18 cellular contexts compared by ENCODE assay signal in the genomic region with DNA sequence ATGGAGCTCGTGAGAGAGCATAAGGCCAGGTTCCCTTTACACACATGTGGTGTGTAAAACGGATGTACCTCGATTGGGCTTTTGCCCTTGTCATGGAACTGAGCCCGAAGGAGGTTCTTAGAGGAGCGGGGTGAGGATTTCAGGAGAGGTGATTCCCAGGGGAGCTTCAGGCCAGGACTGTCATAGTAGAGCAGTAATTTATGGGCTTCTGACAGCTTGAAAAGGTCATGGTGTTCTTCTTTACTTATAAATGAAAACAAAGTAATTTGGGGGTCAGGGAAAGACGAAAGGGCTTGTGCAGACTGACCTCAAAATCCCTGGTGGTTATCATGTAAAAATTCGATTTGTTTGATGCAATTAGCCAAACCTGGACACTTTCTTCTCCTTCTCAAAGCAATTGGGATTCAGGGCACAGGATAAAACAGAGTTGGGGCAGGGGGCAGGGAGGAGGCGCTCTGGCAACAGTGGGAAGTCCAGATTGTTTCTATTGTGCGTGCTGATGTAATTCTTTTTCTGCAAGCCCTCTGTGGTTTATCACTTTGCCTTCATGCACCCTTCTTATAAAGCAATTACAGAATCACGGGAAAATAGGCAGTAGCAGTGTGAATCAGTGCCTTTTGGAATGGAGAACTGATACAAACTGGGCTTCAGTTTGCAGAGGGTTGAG. TPM values are rescaled to one million over a fixed set of nuclear protein-coding genes. Genes with fewer than 3 reads are reported as not detected.
"Had no signal": no experiment of that assay in that cellular context is flagged by ENCODE, and none has a peak within 500 bp of the region (broad histone marks: within the 10 kb centered on the region; RNA-seq: fewer than 3 reads in every experiment).

No MANE protein-coding gene starts in this region.

- H3K4me3 Mint-ChIP-seq: activated CD4-positive, alpha-beta T cell treated with anti-CD3 and anti-CD28 coated beads, Interleukin-2, amount 10 ng/mL, durations not matched to agents 7 days and 5 days; activated naive CD8-positive, alpha-beta T cell treated with anti-CD3 and anti-CD28 coated beads, Interleukin-2, amount 10 ng/mL, durations not matched to agents 7 days and 5 days; immature natural killer cell; stimulated activated effector memory CD8-positive, alpha-beta T cell treated with anti-CD3 and anti-CD28 coated beads, Interleukin-12 subunit alpha, Interleukin-12 subunit beta, amount 100 ng/mL, for 72 hours had no signal

- H3K27me3 ChIP-seq: SJCRH30 had no signal

- H3K4me1 Mint-ChIP-seq: activated CD4-positive, alpha-beta T cell treated with anti-CD3 and anti-CD28 coated beads, Interleukin-2, amount 10 ng/mL, durations not matched to agents 7 days and 5 days; activated naive CD8-positive, alpha-beta T cell treated with anti-CD3 and anti-CD28 coated beads, Interleukin-2, amount 10 ng/mL, durations not matched to agents 7 days and 5 days had no signal

- H3K9me3 Mint-ChIP-seq: activated CD4-positive, alpha-beta T cell treated with anti-CD3 and anti-CD28 coated beads, Interleukin-2, amount 10 ng/mL, durations not matched to agents 7 days and 5 days; activated naive CD8-positive, alpha-beta T cell treated with anti-CD3 and anti-CD28 coated beads, Interleukin-2, amount 10 ng/mL, durations not matched to agents 7 days and 5 days; immature natural killer cell; stimulated activated effector memory CD8-positive, alpha-beta T cell treated with anti-CD3 and anti-CD28 coated beads, Interleukin-12 subunit alpha, Interleukin-12 subunit beta, amount 100 ng/mL, for 72 hours had no signal

- DNase-seq: activated CD4-positive, alpha-beta T cell treated with anti-CD3 and anti-CD28 coated beads, Interleukin-2, amount 10 ng/mL, durations not matched to agents 7 days and 5 days; activated naive CD4-positive, alpha-beta T cell; activated naive CD8-positive, alpha-beta T cell treated with anti-CD3 and anti-CD28 coated beads, Interleukin-2, amount 10 ng/mL, durations not matched to agents 7 days and 5 days; activated T-cell treated with anti-CD3 and anti-CD28 coated beads for 4 hours; aorta; foreskin keratinocyte; head of caudate nucleus; immature natural killer cell; lower lobe of right lung; midbrain; occipital lobe; psoas muscle; SJCRH30; stimulated activated CD4-positive, alpha-beta T cell treated with anti-CD3 and anti-CD28 coated beads, Interleukin-12 subunit alpha, Interleukin-12 subunit beta, amount 100 ng/mL, for 4 hours; stimulated activated CD4-positive, alpha-beta T cell treated with anti-CD3 and anti-CD28 coated beads, Interleukin-2, amount 100 ng/mL, for 24 hours had no signal

- H3K36me3 ChIP-seq: lower lobe of right lung, SJCRH30, thoracic aorta had no signal

- H3K9me3 ChIP-seq: lower lobe of right lung, psoas muscle, SJCRH30, thoracic aorta had no signal

- H3K4me3 ChIP-seq: lower lobe of right lung, psoas muscle, SJCRH30, thoracic aorta had no signal

- H3K27ac ChIP-seq: foreskin keratinocyte, lower lobe of right lung, psoas muscle, SJCRH30, thoracic aorta had no signal

- H3K36me3 Mint-ChIP-seq: activated naive CD8-positive, alpha-beta T cell treated with anti-CD3 and anti-CD28 coated beads, Interleukin-2, amount 10 ng/mL, durations not matched to agents 7 days and 5 days; immature natural killer cell; stimulated activated effector memory CD8-positive, alpha-beta T cell treated with anti-CD3 and anti-CD28 coated beads, Interleukin-12 subunit alpha, Interleukin-12 subunit beta, amount 100 ng/mL, for 72 hours had no signal

- ATAC-seq: esophagus mucosa; psoas muscle; stimulated activated effector memory CD8-positive, alpha-beta T cell treated with anti-CD3 and anti-CD28 coated beads, Interleukin-12 subunit alpha, Interleukin-12 subunit beta, amount 100 ng/mL, for 72 hours had no signal

- H3K4me1 ChIP-seq: foreskin keratinocyte, SJCRH30 had no signal

- H3K27ac Mint-ChIP-seq: activated CD4-positive, alpha-beta T cell treated with anti-CD3 and anti-CD28 coated beads, Interleukin-2, amount 10 ng/mL, durations not matched to agents 7 days and 5 days; activated naive CD8-positive, alpha-beta T cell treated with anti-CD3 and anti-CD28 coated beads, Interleukin-2, amount 10 ng/mL, durations not matched to agents 7 days and 5 days; immature natural killer cell; stimulated activated effector memory CD8-positive, alpha-beta T cell treated with anti-CD3 and anti-CD28 coated beads, Interleukin-12 subunit alpha, Interleukin-12 subunit beta, amount 100 ng/mL, for 72 hours had no signal

RNA-seq across cellular contexts. Expression of a gene that starts 51.1 kb away (rescaled TPM):
- total RNA-seq: activated naive CD8-positive, alpha-beta T cell treated with anti-CD3 and anti-CD28 coated beads, Interleukin-2, amount 10 ng/mL, durations not matched to agents 7 days and 5 days; SJCRH30 had no signal
- polyA plus RNA-seq: foreskin keratinocyte, immature natural killer cell had no signal
